In genomic region chr5:111238826-111239225, GRCh38 we compare ENCODE assay signal across 34 cellular contexts. TPM values are rescaled to one million over a fixed set of nuclear protein-coding genes. Genes with fewer than 3 reads are reported as not detected.
A peak's percentile ranks its signal among the peaks of the same experiment; 100 is the strongest.
DNase-seq lines count a peak whose midpoint lies in the region; ATAC-seq lines count a peak whose summit lies in the region.
"Had no signal": no experiment of that assay in that cellular context is flagged by ENCODE, and none has a peak within 500 bp of the region (broad histone marks: within the 10 kb centered on the region; RNA-seq: fewer than 3 reads in every experiment).

No MANE protein-coding gene starts in this region.

- H3K4me3 Mint-ChIP-seq in activated T-cell treated with anti-CD3 and anti-CD28 coated beads, Interleukin-2, amount 50 U/mL, for 24 hours = no peak overlapping the region
- no peak overlapping the region for H3K4me3 Mint-ChIP-seq in activated T-cell treated with anti-CD3 and anti-CD28 coated beads, Interleukin-2, amount 50 U/mL, for 4 hours
- no peak overlapping the region for H3K4me3 Mint-ChIP-seq in activated T-helper 2 cell treated with anti-CD3 and anti-CD28 coated beads, Interferon-gamma antibody, Interleukin-2, Interleukin-4, amounts not matched to agents 10 μg/mL and 5 μg/mL and 100 μg/mL, durations not matched to agents 14 hours and 24 hours and 36 hours (ENCODE audit: low read depth)
- peak overlapping the region in 9 of 10 donors; percentile 26 to 95 (median 78) for H3K4me3 Mint-ChIP-seq in naive thymus-derived CD8-positive, alpha-beta T cell
- H3K4me3 Mint-ChIP-seq: B cell, natural killer cell, type B pancreatic cell had no signal

- peak overlapping the region; percentile 92 for H3K27ac Mint-ChIP-seq in activated T-cell treated with anti-CD3 and anti-CD28 coated beads, Interleukin-2, amount 50 U/mL, for 24 hours
- H3K27ac Mint-ChIP-seq in activated T-helper 2 cell treated with anti-CD3 and anti-CD28 coated beads, Interferon-gamma antibody, Interleukin-2, Interleukin-4, amounts not matched to agents 10 μg/mL and 5 μg/mL and 100 μg/mL, durations not matched to agents 14 hours and 24 hours and 36 hours = peak overlapping the region; percentile 87
- H3K27ac Mint-ChIP-seq in naive thymus-derived CD8-positive, alpha-beta T cell = peak overlapping the region; percentile 89 to 100 (median 96)
- H3K27ac Mint-ChIP-seq: B cell, IgD-negative memory B cell, natural killer cell, type B pancreatic cell had no signal

- H3K36me3 ChIP-seq in KOPT-K1 (ENCODE audit: insufficient read depth, low read length) = peaks cover 9% of the 10 kb centered on the region; the same call in 1 of the 2 replicates
- H3K36me3 ChIP-seq: colonic mucosa, lower lobe of right lung, sigmoid colon had no signal

- peaks cover 98% of the 10 kb centered on the region for H3K4me1 Mint-ChIP-seq in activated T-cell treated with anti-CD3 and anti-CD28 coated beads, Interleukin-2, amount 50 U/mL, for 24 hours (ENCODE audit: low read depth)
- peaks cover 93% of the 10 kb centered on the region for H3K4me1 Mint-ChIP-seq in activated T-cell treated with anti-CD3 and anti-CD28 coated beads, Interleukin-2, amount 50 U/mL, for 4 hours (ENCODE audit: low read depth)
- H3K4me1 Mint-ChIP-seq in activated T-helper 2 cell treated with anti-CD3 and anti-CD28 coated beads, Interferon-gamma antibody, Interleukin-2, Interleukin-4, amounts not matched to agents 10 μg/mL and 5 μg/mL and 100 μg/mL, durations not matched to agents 14 hours and 24 hours and 36 hours (ENCODE audit: low read depth) = peaks cover 80% of the 10 kb centered on the region
- H3K4me1 Mint-ChIP-seq in naive thymus-derived CD8-positive, alpha-beta T cell = peaks cover 54 to 100% (median 96%) of the 10 kb centered on the region in 4 donors
- H3K4me1 Mint-ChIP-seq: natural killer cell had no signal

- peaks cover 25% of the 10 kb centered on the region for H3K36me3 Mint-ChIP-seq in activated T-cell treated with anti-CD3 and anti-CD28 coated beads, Interleukin-2, amount 50 U/mL, for 24 hours (ENCODE audit: low read depth)
- peaks cover 17% of the 10 kb centered on the region for H3K36me3 Mint-ChIP-seq in activated T-cell treated with anti-CD3 and anti-CD28 coated beads, Interleukin-2, amount 50 U/mL, for 4 hours (ENCODE audit: insufficient read depth)
- peaks cover 69% of the 10 kb centered on the region for H3K36me3 Mint-ChIP-seq in activated T-helper 2 cell treated with anti-CD3 and anti-CD28 coated beads, Interferon-gamma antibody, Interleukin-2, Interleukin-4, amounts not matched to agents 10 μg/mL and 5 μg/mL and 100 μg/mL, durations not matched to agents 14 hours and 24 hours and 36 hours (ENCODE audit: low read depth)
- H3K36me3 Mint-ChIP-seq in naive thymus-derived CD8-positive, alpha-beta T cell = peaks cover 0 to 20% (median 2%) of the 10 kb centered on the region in 3 donors
- H3K36me3 Mint-ChIP-seq: IgD-negative memory B cell, natural killer cell, type B pancreatic cell had no signal

- H3K9me3 ChIP-seq in KOPT-K1 (ENCODE audit: insufficient read depth, low read length, poor library complexity, severe bottlenecking) = no peaks in the 10 kb centered on the region
- H3K9me3 ChIP-seq: colonic mucosa, lower lobe of right lung, psoas muscle, sigmoid colon had no signal

- no peaks in the 10 kb centered on the region for H3K9me3 Mint-ChIP-seq in activated T-cell treated with anti-CD3 and anti-CD28 coated beads, Interleukin-2, amount 50 U/mL, for 24 hours
- H3K9me3 Mint-ChIP-seq in activated T-cell treated with anti-CD3 and anti-CD28 coated beads, Interleukin-2, amount 50 U/mL, for 4 hours = no peaks in the 10 kb centered on the region
- no peaks in the 10 kb centered on the region for H3K9me3 Mint-ChIP-seq in activated T-helper 2 cell treated with anti-CD3 and anti-CD28 coated beads, Interferon-gamma antibody, Interleukin-2, Interleukin-4, amounts not matched to agents 10 μg/mL and 5 μg/mL and 100 μg/mL, durations not matched to agents 14 hours and 24 hours and 36 hours
- no peaks in the 10 kb centered on the region for H3K9me3 Mint-ChIP-seq in naive thymus-derived CD8-positive, alpha-beta T cell
- H3K9me3 Mint-ChIP-seq: IgD-negative memory B cell, natural killer cell, type B pancreatic cell had no signal

- no peak for DNase-seq in activated T-cell treated with anti-CD3 and anti-CD28 coated beads, Interleukin-2, amount 50 U/mL, for 24 hours
- no peak for DNase-seq in activated T-cell treated with anti-CD3 and anti-CD28 coated beads, Interleukin-2, amount 50 U/mL, for 4 hours
- DNase-seq in activated T-helper 2 cell treated with anti-CD3 and anti-CD28 coated beads, Interferon-gamma antibody, Interleukin-2, Interleukin-4, amounts not matched to agents 10 μg/mL and 5 μg/mL and 100 μg/mL, durations not matched to agents 14 hours and 24 hours and 36 hours (ENCODE audit: low spot score) = no peak
- DNase-seq in naive thymus-derived CD8-positive, alpha-beta T cell = no peak
- DNase-seq in hippocampal formation (lab: John Stamatoyannopoulos, UW) (no peak), DMS153 (lab: John Stamatoyannopoulos, UW) (no peak), NCI-H1436 (lab: John Stamatoyannopoulos, UW) (no peak)
- DNase-seq: ACHN; activated naive CD4-positive, alpha-beta T cell; activated T-cell treated with anti-CD3 and anti-CD28 coated beads, Interleukin-2, amount 50 U/mL, for 1 hour; anterior cingulate cortex; colonic mucosa; COR-L47; DMS79; effector CD4-positive, alpha-beta T cell; GDM1; GM23248; lower lobe of right lung; midbrain; natural killer cell; NCI-H524 treated with DMSO at 0.1 percent for 48 hours; occipital lobe; psoas muscle; sigmoid colon; stimulated activated CD4-positive, alpha-beta T cell treated with anti-CD3 and anti-CD28 coated beads, Interleukin-12 subunit alpha, Interleukin-12 subunit beta, amount 100 ng/mL, for 4 hours; stimulated activated CD4-positive, alpha-beta T cell treated with anti-CD3 and anti-CD28 coated beads, Interleukin-4, amount 100 ng/mL, for 24 hours; T-helper 2 cell had no signal

- ATAC-seq in activated T-cell treated with anti-CD3 and anti-CD28 coated beads, Interleukin-2, amount 50 U/mL, for 4 hours = no peak
- ATAC-seq in naive thymus-derived CD8-positive, alpha-beta T cell = no peak
- ATAC-seq: activated CD4-positive, CD25-positive, alpha-beta regulatory T cell treated with anti-CD3 and anti-CD28 coated beads, Interleukin-2, amount 50 U/mL, for 24 hours; lower lobe of right lung; natural killer cell; psoas muscle had no signal

- POLR2A ChIA-PET in naive thymus-derived CD8-positive, alpha-beta T cell (lab: Charles Lee) = interaction anchor here (0.9 to 9.0 kb wide), 3 partner anchors 9 to 14 kb away, joined by 3 to 107 read pairs (median 16); partner anchors contain the start of gene CAMK4

- intact Hi-C loops in activated T-helper 2 cell treated with anti-CD3 and anti-CD28 coated beads, Interferon-gamma antibody, Interleukin-2, Interleukin-4, amounts not matched to agents 10 μg/mL and 5 μg/mL and 100 μg/mL, durations not matched to agents 14 hours and 24 hours and 36 hours (cut with micrococcal nuclease) = no loop called here

- H3K27me3 Mint-ChIP-seq in activated T-cell treated with anti-CD3 and anti-CD28 coated beads, Interleukin-2, amount 50 U/mL, for 24 hours = no peaks in the 10 kb centered on the region
- no peaks in the 10 kb centered on the region for H3K27me3 Mint-ChIP-seq in activated T-cell treated with anti-CD3 and anti-CD28 coated beads, Interleukin-2, amount 50 U/mL, for 4 hours (ENCODE audit: low read depth)
- H3K27me3 Mint-ChIP-seq in activated T-helper 2 cell treated with anti-CD3 and anti-CD28 coated beads, Interferon-gamma antibody, Interleukin-2, Interleukin-4, amounts not matched to agents 10 μg/mL and 5 μg/mL and 100 μg/mL, durations not matched to agents 14 hours and 24 hours and 36 hours (ENCODE audit: low read depth) = no peaks in the 10 kb centered on the region
- H3K27me3 Mint-ChIP-seq in naive thymus-derived CD8-positive, alpha-beta T cell = no peaks in the 10 kb centered on the region
- H3K27me3 Mint-ChIP-seq: IgD-negative memory B cell had no signal

- peak overlapping the region; percentile 93 for H3K27ac ChIP-seq in KOPT-K1 (ENCODE audit: low read depth, low read length, poor library complexity, severe bottlenecking)
- H3K27ac ChIP-seq: colonic mucosa, epithelial cell of prostate, GM23248, hepatocyte, lower lobe of right lung, psoas muscle, sigmoid colon had no signal

RNA-seq across cellular contexts. Expression of gene CAMK4, which starts 14.6 kb away (rescaled TPM):
- total RNA-seq in activated T-cell treated with anti-CD3 and anti-CD28 coated beads, Interleukin-2, amount 50 U/mL, for 4 hours = 10 to 100 TPM; 35.5 to 49.5 (median 36.9) TPM
- total RNA-seq in activated T-helper 2 cell treated with anti-CD3 and anti-CD28 coated beads, Interferon-gamma antibody, Interleukin-2, Interleukin-4, amounts not matched to agents 10 μg/mL and 5 μg/mL and 100 μg/mL, durations not matched to agents 14 hours and 24 hours and 36 hours = 71.8 and 76.7 TPM in 2 replicates
- 100 to 1,000 TPM; 274 to 307 TPM for total RNA-seq in naive thymus-derived CD8-positive, alpha-beta T cell
- 100 to 1,000 TPM in 2 of 3 donors, 10 to 100 TPM in 1; 93.3 to 134 (median 128) TPM for polyA plus RNA-seq in naive thymus-derived CD8-positive, alpha-beta T cell

Comparison
In these comparisons a context has a peak if more than half of its experiments do, and no peak if none do; other contexts are left out.
1. H3K4me3 Mint-ChIP-seq: peak in naive thymus-derived CD8-positive, alpha-beta T cell (9 of 10); none in activated T-cell treated with anti-CD3 and anti-CD28 coated beads, Interleukin-2, amount 50 U/mL, for 24 hours (single experiment), activated T-cell treated with anti-CD3 and anti-CD28 coated beads, Interleukin-2, amount 50 U/mL, for 4 hours (single experiment) and activated T-helper 2 cell treated with anti-CD3 and anti-CD28 coated beads, Interferon-gamma antibody, Interleukin-2, Interleukin-4, amounts not matched to agents 10 μg/mL and 5 μg/mL and 100 μg/mL, durations not matched to agents 14 hours and 24 hours and 36 hours (single experiment).
2. Peak in every context shown above with its lines, with median percentiles within 50 percentile points of each other: H3K27ac Mint-ChIP-seq.